ENCODE assay signal across 8 cellular contexts in the genomic region with DNA sequence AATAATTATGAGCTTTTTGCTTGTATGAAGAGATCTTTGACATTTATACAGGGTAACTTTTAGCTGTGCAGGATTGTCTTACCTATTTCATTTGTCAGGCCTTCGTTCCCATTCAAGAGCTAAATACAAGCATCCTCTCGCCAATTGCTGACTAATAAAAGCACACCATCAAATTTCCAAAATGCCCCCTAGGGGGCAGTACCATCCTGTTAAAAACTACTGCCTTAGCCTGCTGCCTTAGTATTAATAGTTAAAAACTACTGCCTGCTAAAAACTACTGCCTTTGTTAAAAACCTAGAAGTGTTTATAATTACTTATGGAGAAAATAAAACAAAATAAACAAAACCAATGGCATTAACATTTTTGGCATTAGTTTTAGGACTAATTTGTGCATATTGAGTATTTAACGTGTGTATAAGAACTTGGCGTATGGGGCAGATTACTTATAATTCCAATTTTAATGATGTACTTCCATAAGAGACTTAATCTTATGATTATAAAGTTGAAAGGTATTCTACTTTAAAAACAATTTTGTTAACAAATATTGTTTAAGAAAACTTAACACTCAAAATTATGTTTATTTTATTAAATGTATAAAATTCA. TPM values are rescaled to one million over a fixed set of nuclear protein-coding genes. Genes with fewer than 3 reads are reported as not detected.
DNase-seq lines count a peak whose midpoint lies in the region; ATAC-seq, FAIRE-seq and TF ChIP-seq lines count a peak whose summit lies in the region.

No MANE protein-coding gene starts in this region.

- no TSS peak for BruUV-seq in PC-3 (replicated peaks; lab: Mats Ljungman, UMichigan)

- H3K27me3 ChIP-seq in KMS-11 (ENCODE audit: insufficient read depth, low read depth) (no peaks in the 10 kb centered on the region), PC-3 (ENCODE audit: low read length) (no peaks in the 10 kb centered on the region), sigmoid colon (no peaks in the 10 kb centered on the region)

- no peak for TF ChIP-seq EP300 in sigmoid colon (IDR thresholded peaks at IDR 0.05)

- CTCF ChIA-PET in PC-3 (lab: Charles Lee): interaction anchor here (0.7 to 1.3 kb wide), 5 partner anchors 10 to 192 kb away, joined by 3 to 8 read pairs (median 4); no protein-coding TSS in a partner anchor

- H3K4me1 ChIP-seq in KMS-11 (ENCODE audit: low read depth, poor library complexity, severe bottlenecking) (peaks cover 9% of the 10 kb centered on the region), PC-3 (ENCODE audit: insufficient read depth, low read length) (peaks cover 9% of the 10 kb centered on the region; the same call in 1 of the 2 replicates), sigmoid colon (peaks cover 0 to 24% (median 12%) of the 10 kb centered on the region in 4 donors)

- H3K4me3 ChIP-seq in KMS-11 (IDR thresholded peaks at IDR 0.05; ENCODE audit: insufficient read depth, low read depth, low read length) (no peak overlapping the region), PC-3 (ENCODE audit: low read length) (no peak overlapping the region), sigmoid colon (no peak overlapping the region)

- H3K4me2 ChIP-seq in KMS-11 (0 out of 2 replicates have a peak overlapping the region, but pooled peaks have one; percentile 26), PC-3 (ENCODE audit: low read length) (no peak overlapping the region)

- H3K9me3 ChIP-seq in PC-3 (ENCODE audit: low read length) (no peaks in the 10 kb centered on the region), sigmoid colon (no peaks in the 10 kb centered on the region)

- no peak overlapping the region for H2AFZ ChIP-seq in KMS-11 (ENCODE audit: low read depth)
- no peak overlapping the region for H2AFZ ChIP-seq in PC-3 (ENCODE audit: low read length)

- 45 to 46% methylated on average over 4 of the region's 4 CpGs for WGBS in sigmoid colon, 2 donors

- no peak overlapping the region for H3K9ac ChIP-seq in KMS-11
- no peak overlapping the region for H3K9ac ChIP-seq in PC-3 (ENCODE audit: low read length)

- intact Hi-C loops in PC-3 (cut with micrococcal nuclease): no loop called here
- intact Hi-C loops in sigmoid colon (cut with DNase I): no loop called here

- no peak for TF ChIP-seq POLR2A in sigmoid colon (IDR thresholded peaks at IDR 0.05)

- peak; percentile 57 for FAIRE-seq in frontal cortex (lab: Jason Lieb, UNC)

- POLR2A ChIA-PET in PC-3 (lab: Charles Lee; ENCODE audit: unreplicated experiment): interaction anchor here (0.6 kb wide), 2 partner anchors 63 to 231 kb away, joined by 3 to 4 read pairs; no protein-coding TSS in a partner anchor

- H3K79me2 ChIP-seq in KMS-11 (ENCODE audit: insufficient read depth, low read depth) (no peaks in the 10 kb centered on the region), PC-3 (ENCODE audit: low read length) (no peaks in the 10 kb centered on the region)

- TF ChIP-seq CTCF in KMS-11 (conservative IDR thresholded peaks at IDR 0.05; ENCODE audit: low read depth, low read length) (peak; percentile 81), PC-3 (conservative IDR thresholded peaks at IDR 0.05; ENCODE audit: low read depth, low read length) (peak; percentile 84), sigmoid colon (IDR thresholded peaks at IDR 0.05) (peak; percentile 20 to 77 (median 54))

- H3K27ac ChIP-seq in KMS-11 (no peak overlapping the region), PC-3 (ENCODE audit: low read length) (no peak overlapping the region), sigmoid colon (no peak overlapping the region)

- no peaks in the 10 kb centered on the region for H3F3A ChIP-seq in PC-3 (ENCODE audit: low read length, unreplicated experiment)

- ATAC-seq in activated CD4-positive, CD25-positive, alpha-beta regulatory T cell treated with anti-CD3 and anti-CD28 coated beads, Interleukin-2, amount 50 U/mL, for 24 hours: no peak
- no peak for ATAC-seq in PC-3

- H4K20me1 ChIP-seq in KMS-11 (ENCODE audit: insufficient read depth) (no peaks in the 10 kb centered on the region), PC-3 (ENCODE audit: low read length) (no peaks in the 10 kb centered on the region)

- H3K9me2 ChIP-seq in PC-3 (replicated peaks; ENCODE audit: low read length): no peaks in the 10 kb centered on the region

- H3K36me3 ChIP-seq in KMS-11 (ENCODE audit: insufficient read depth) (no peaks in the 10 kb centered on the region), PC-3 (ENCODE audit: low read depth, low read length) (no peaks in the 10 kb centered on the region), sigmoid colon (no peaks in the 10 kb centered on the region)

- peak; percentile 14 to 32 (median 22) for DNase-seq in activated CD4-positive, CD25-positive, alpha-beta regulatory T cell (lab: John Stamatoyannopoulos, UW)
- DNase-seq in PC-3 (peak; percentile 78), frontal cortex (ENCODE audit: low spot score in 2 of 2) (no peak), sigmoid colon (no peak), GM19240 (ENCODE audit: insufficient read length, low spot score) (no peak)
- peak; percentile 31 for DNase-seq in activated T-helper 9 cell treated with anti-CD3 and anti-CD28 coated beads, Interleukin-2, amount 50 U/mL, for 16 hours (ENCODE audit: low read depth)

RNA-seq across cellular contexts. Expression of a gene that starts 3.0 kb away (rescaled TPM):
- 29.3 and 42.7 TPM in 2 replicates for total RNA-seq in PC-3 (2014; rRNA removed)
- total RNA-seq in frontal cortex: 17.9 TPM
- 100 to 1,000 TPM in 2 of 4 donors, 10 to 100 TPM in 2; 47.9 to 145 (median 91.7) TPM for total RNA-seq in sigmoid colon
- 100 to 1,000 TPM in 1 of 3 donors, 10 to 100 TPM in 2; 63.1 to 126 (median 84.7) TPM for polyA plus RNA-seq in sigmoid colon

RNA-seq across cellular contexts. Expression of a gene that starts 21.9 kb away (rescaled TPM):
- total RNA-seq in PC-3 (2014; rRNA removed) (4.3 TPM in 1 of 2 replicates, not detected in the other), frontal cortex (9.0 TPM), sigmoid colon (100 to 1,000 TPM in 2 of 4 donors, 10 to 100 TPM in 2; 25.2 to 183 (median 98.3) TPM)
- polyA plus RNA-seq in sigmoid colon: 1,000 to 10,000 TPM; 1,595 to 3,562 (median 2,792) TPM

RNA-seq across cellular contexts. Expression of a gene that starts 41.7 kb away (rescaled TPM):
- total RNA-seq in PC-3 (2014; rRNA removed) (0.11 TPM in 1 of 2 replicates, not detected in the other), frontal cortex (1.6 TPM), sigmoid colon (1 to 10 TPM in 1 of 4 donors, under 1 TPM in 3; 0.27 to 3.0 (median 0.69) TPM)
- under 1 TPM in 2 of 3 donors, not detected in 1; 0.07 to 0.60 TPM for polyA plus RNA-seq in sigmoid colon

RNA-seq across cellular contexts. Expression of a gene that starts 51.3 kb away (rescaled TPM):
- total RNA-seq in PC-3 (2014; rRNA removed) (7.8 and 16.9 TPM in 2 replicates), frontal cortex (7.3 TPM), sigmoid colon (1 to 10 TPM; 6.7 to 8.6 (median 7.7) TPM)
- polyA plus RNA-seq in sigmoid colon: 10 to 100 TPM; 25.1 to 49.5 (median 30.6) TPM

RNA-seq across cellular contexts. Expression of a gene that starts 51.4 kb away (rescaled TPM):
- 120 and 126 TPM in 2 replicates for total RNA-seq in PC-3 (2014; rRNA removed)
- 112 TPM for total RNA-seq in frontal cortex
- total RNA-seq in sigmoid colon: 100 to 1,000 TPM; 109 to 147 (median 133) TPM
- polyA plus RNA-seq in sigmoid colon: 10 to 100 TPM; 42.5 to 63.5 (median 43.2) TPM

Comparison
In these comparisons a context has a peak if more than half of its experiments do, and no peak if none do; other contexts are left out.
1. DNase-seq: peak in activated CD4-positive, CD25-positive, alpha-beta regulatory T cell (4 of 4), PC-3 (single experiment) and activated T-helper 9 cell treated with anti-CD3 and anti-CD28 coated beads, Interleukin-2, amount 50 U/mL, for 16 hours (single experiment); none in frontal cortex (0 of 2), sigmoid colon (single experiment) and GM19240 (single experiment).
2. Peak in every context shown above with its lines, with median percentiles within 50 percentile points of each other: CTCF ChIP-seq.